ENCODE assay signal across 1 cellular context in genomic region chr3:14685204-14685603, GRCh38.
TF ChIP-seq lines count a peak whose summit lies in the region.

No MANE protein-coding gene starts in this region.

TF ChIP-seq in GM12878, 131 proteins besides CTCF, POLR2A, EP300 and RAD21 (continued from another document):
- TF ChIP-seq ZBTB11 (CRISPR knock-in tag; IDR thresholded peaks at IDR 0.05): no peak
- TF ChIP-seq NR2C1 (IDR thresholded peaks at IDR 0.05): no peak
- no peak for TF ChIP-seq PAX5 (IDR thresholded peaks at IDR 0.05; ENCODE audit: borderline replicate concordance, low read depth, low read length)
- no peak for TF ChIP-seq RFX5 (IDR thresholded peaks at IDR 0.05; ENCODE audit: low read depth, low read length)
- no peak for TF ChIP-seq LARP7 (IDR thresholded peaks at IDR 0.05)
- peak; percentile 63 for TF ChIP-seq ZZZ3 (IDR thresholded peaks at IDR 0.05; ENCODE audit: control insufficient read depth, insufficient read length, low read depth)
- TF ChIP-seq HCFC1 (IDR thresholded peaks at IDR 0.05; ENCODE audit: low read length): no peak
- no peak for TF ChIP-seq HDAC6 (IDR thresholded peaks at IDR 0.05; ENCODE audit: unreplicated experiment)
- no peak for TF ChIP-seq FOXM1 (IDR thresholded peaks at IDR 0.05; ENCODE audit: low read depth, low read length)
- TF ChIP-seq ZBED1 (IDR thresholded peaks at IDR 0.05; ENCODE audit: borderline replicate concordance): no peak
- TF ChIP-seq IKZF2 (IDR thresholded peaks at IDR 0.05): no peak
- TF ChIP-seq ZNF207 (IDR thresholded peaks at IDR 0.05; ENCODE audit: borderline replicate concordance): no peak
- TF ChIP-seq CREM (IDR thresholded peaks at IDR 0.05; ENCODE audit: low read depth): 0 out of 2 replicates have a peak, but pooled peaks have one; percentile 31
- TF ChIP-seq, protein P1, sequence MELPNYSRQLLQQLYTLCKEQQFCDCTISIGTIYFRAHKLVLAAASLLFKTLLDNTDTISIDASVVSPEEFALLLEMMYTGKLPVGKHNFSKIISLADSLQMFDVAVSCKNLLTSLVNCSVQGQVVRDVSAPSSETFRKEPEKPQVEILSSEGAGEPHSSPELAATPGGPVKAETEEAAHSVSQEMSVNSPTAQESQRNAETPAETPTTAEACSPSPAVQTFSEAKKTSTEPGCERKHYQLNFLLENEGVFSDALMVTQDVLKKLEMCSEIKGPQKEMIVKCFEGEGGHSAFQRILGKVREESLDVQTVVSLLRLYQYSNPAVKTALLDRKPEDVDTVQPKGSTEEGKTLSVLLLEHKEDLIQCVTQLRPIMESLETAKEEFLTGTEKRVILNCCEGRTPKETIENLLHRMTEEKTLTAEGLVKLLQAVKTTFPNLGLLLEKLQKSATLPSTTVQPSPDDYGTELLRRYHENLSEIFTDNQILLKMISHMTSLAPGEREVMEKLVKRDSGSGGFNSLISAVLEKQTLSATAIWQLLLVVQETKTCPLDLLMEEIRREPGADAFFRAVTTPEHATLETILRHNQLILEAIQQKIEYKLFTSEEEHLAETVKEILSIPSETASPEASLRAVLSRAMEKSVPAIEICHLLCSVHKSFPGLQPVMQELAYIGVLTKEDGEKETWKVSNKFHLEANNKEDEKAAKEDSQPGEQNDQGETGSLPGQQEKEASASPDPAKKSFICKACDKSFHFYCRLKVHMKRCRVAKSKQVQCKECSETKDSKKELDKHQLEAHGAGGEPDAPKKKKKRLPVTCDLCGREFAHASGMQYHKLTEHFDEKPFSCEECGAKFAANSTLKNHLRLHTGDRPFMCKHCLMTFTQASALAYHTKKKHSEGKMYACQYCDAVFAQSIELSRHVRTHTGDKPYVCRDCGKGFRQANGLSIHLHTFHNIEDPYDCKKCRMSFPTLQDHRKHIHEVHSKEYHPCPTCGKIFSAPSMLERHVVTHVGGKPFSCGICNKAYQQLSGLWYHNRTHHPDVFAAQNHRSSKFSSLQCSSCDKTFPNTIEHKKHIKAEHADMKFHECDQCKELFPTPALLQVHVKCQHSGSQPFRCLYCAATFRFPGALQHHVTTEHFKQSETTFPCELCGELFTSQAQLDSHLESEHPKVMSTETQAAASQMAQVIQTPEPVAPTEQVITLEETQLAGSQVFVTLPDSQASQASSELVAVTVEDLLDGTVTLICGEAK (IDR thresholded peaks at IDR 0.05; ENCODE audit: borderline replicate concordance): no peak
